In the genomic region with DNA sequence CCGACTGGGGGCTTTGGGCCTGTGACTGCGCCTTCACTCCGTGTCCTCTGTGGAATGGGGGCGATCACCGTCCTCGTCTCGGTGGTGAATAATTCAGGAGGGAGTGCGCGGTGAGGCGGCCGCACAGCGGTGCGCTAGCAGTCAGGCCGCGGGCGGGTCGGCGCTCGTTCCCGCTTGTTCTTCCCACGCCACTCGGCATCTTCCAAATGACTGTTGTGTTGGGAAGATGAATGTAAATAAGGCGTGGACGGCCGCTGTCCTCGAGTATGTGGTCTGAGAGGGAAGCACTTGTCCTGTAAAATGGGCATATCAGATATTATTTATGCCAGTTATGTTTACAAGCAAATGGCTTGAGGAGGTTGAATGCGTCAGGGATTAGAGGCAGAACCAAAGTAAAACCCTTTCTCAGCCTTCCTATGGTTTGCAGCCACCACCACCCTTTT, we compare ENCODE assay signal across 8 cellular contexts. TPM values are rescaled to one million over a fixed set of nuclear protein-coding genes. Genes with fewer than 3 reads are reported as not detected.
A peak's percentile ranks its signal among the peaks of the same experiment; 100 is the strongest.
DNase-seq lines count a peak whose midpoint lies in the region; ATAC-seq and TF ChIP-seq lines count a peak whose summit lies in the region.

No MANE protein-coding gene starts in this region.

- no CpG with 5 or more reads among the region's 27 CpGs for WGBS in trophoblast cell (ENCODE audit: extremely low coverage, insufficient coverage, insufficient read length)

- H2AFZ ChIP-seq in trophoblast cell (ENCODE audit: insufficient read depth, low read length, poor library complexity): peak overlapping the region; percentile 68

- H3K36me3 ChIP-seq in trophoblast cell (ENCODE audit: control insufficient read depth in 1 of 2, insufficient read depth in 2 of 2, low read length in 2 of 2): peaks cover 4 to 7% of the 10 kb centered on the region in 2 experiments

- H3K9me3 Mint-ChIP-seq in T-cell: no peaks in the 10 kb centered on the region

- peak overlapping the region; percentile 91 for H4K91ac ChIP-seq in trophoblast cell (ENCODE audit: low read depth, low read length)

- no peak for TF ChIP-seq CTCF in foreskin fibroblast (IDR thresholded peaks at IDR 0.05; ENCODE audit: low read depth, low read length)

- H3K36me3 Mint-ChIP-seq in T-cell: peaks cover 9% of the 10 kb centered on the region

- peak overlapping the region; percentile 37 for H2BK5ac ChIP-seq in trophoblast cell (ENCODE audit: low read depth, low read length, poor library complexity)

- H3K4me2 ChIP-seq in trophoblast cell (ENCODE audit: low read length): peak overlapping the region; percentile 78

- H3K27me3 ChIP-seq in trophoblast cell (ENCODE audit: insufficient read depth, low read length): no peaks in the 10 kb centered on the region

- H3K79me2 ChIP-seq in trophoblast cell (ENCODE audit: control insufficient read depth, insufficient read depth, low read length, poor library complexity): peaks cover 12% of the 10 kb centered on the region

- peak overlapping the region; percentile 88 for H3K18ac ChIP-seq in trophoblast cell (ENCODE audit: low read length)

- no peaks in the 10 kb centered on the region for H3K9me3 ChIP-seq in trophoblast cell (ENCODE audit: insufficient read depth, low read depth, low read length)

- H3K4me3 Mint-ChIP-seq in T-cell: peak overlapping the region; percentile 94 to 100 (median 96)

- peak overlapping the region; percentile 72 for H3K14ac ChIP-seq in trophoblast cell (ENCODE audit: low read length)

- H4K8ac ChIP-seq in trophoblast cell (ENCODE audit: low read depth, low read length): peak overlapping the region; percentile 99

- peak; percentile 31 for DNase-seq in activated gamma-delta T cell (lab: John Stamatoyannopoulos, UW)
- no peak for DNase-seq in activated gamma-delta T cell treated with Interleukin-2 at 50 U/mL for 16 hours
- DNase-seq in T-cell: no peak
- DNase-seq in foreskin fibroblast: no peak
- DNase-seq in trophoblast cell: no peak
- no peak for DNase-seq in NCI-H526 (lab: John Stamatoyannopoulos, UW)
- no peak for DNase-seq in activated CD4-positive, alpha-beta T cell treated with anti-CD3 and anti-CD28 coated beads, Interleukin-2, amount 50 U/mL, for 4 hours

- peak overlapping the region; percentile 92 to 99 for H3K27ac Mint-ChIP-seq in T-cell

- H2BK120ac ChIP-seq in trophoblast cell (ENCODE audit: insufficient read depth, low read length, poor library complexity): peak overlapping the region; percentile 78

- no peak overlapping the region for H2BK12ac ChIP-seq in trophoblast cell (ENCODE audit: low read length)

- H2AK5ac ChIP-seq in trophoblast cell (ENCODE audit: low read length): peak overlapping the region; percentile 49

- H3K27me3 Mint-ChIP-seq in T-cell: peaks cover 0 to 7% of the 10 kb centered on the region in 2 donors

- peak overlapping the region; percentile 85 for H3K4ac ChIP-seq in trophoblast cell (ENCODE audit: low read depth, low read length)

- ATAC-seq in HG02938 (IDR thresholded peaks at IDR 0.05; ENCODE audit: unreplicated experiment) (peak; percentile 35), T-cell (replicated peaks in 1 of 4) (peak; percentile 39 to 54 (median 49))

- H4K12ac ChIP-seq in trophoblast cell (ENCODE audit: low read depth, low read length): peak overlapping the region; percentile 91

- CTCF ChIA-PET in T-cell (lab: Charles Lee): interaction anchor here in 1 of 2 donors (0.7 to 1.0 kb wide), 3 partner anchors 16 to 629 kb away, joined by 3 to 7 read pairs (median 3); no protein-coding TSS in a partner anchor

- peaks cover 5 to 6% of the 10 kb centered on the region in 2 experiments for H3K4me1 ChIP-seq in trophoblast cell (ENCODE audit: control insufficient read depth in 1 of 2, insufficient read depth in 2 of 2, low read length in 2 of 2)

- H3K9ac ChIP-seq in trophoblast cell (ENCODE audit: low read length): peak overlapping the region; percentile 94

- no peak overlapping the region for H3K23ac ChIP-seq in trophoblast cell (ENCODE audit: low read length)

- H3K27ac ChIP-seq in trophoblast cell (ENCODE audit: low read depth, low read length): peak overlapping the region; percentile 62

- peak overlapping the region; percentile 68 to 98 for H3K4me3 ChIP-seq in foreskin fibroblast (ENCODE audit: low read depth in 1 of 2, low read length in 2 of 2)
- peak overlapping the region; percentile 80 for H3K4me3 ChIP-seq in trophoblast cell (ENCODE audit: low read depth, low read length)

- POLR2A ChIA-PET in T-cell (lab: Charles Lee): interaction anchor here (0.6 to 1.2 kb wide), 4 partner anchors 13 to 1072 kb away, joined by 3 to 5 read pairs (median 4); no protein-coding TSS in a partner anchor

- peaks cover 8% of the 10 kb centered on the region for H3K79me1 ChIP-seq in trophoblast cell (ENCODE audit: low read length)

- H3K4me1 Mint-ChIP-seq in T-cell: peaks cover 27 to 35% (median 35%) of the 10 kb centered on the region in 3 donors

RNA-seq across cellular contexts. Expression of a gene that starts 0.6 kb away (rescaled TPM):
- 10 to 100 TPM; 64.2 to 88.7 (median 77.6) TPM for total RNA-seq in T-cell
- 61.9 and 62.4 TPM in 2 replicates for polyA plus RNA-seq in trophoblast cell (2013)

RNA-seq across cellular contexts. Expression of a gene that starts 53.9 kb away (rescaled TPM):
- not detected for total RNA-seq in T-cell
- 0.01 TPM in 1 of 2 replicates, not detected in the other for polyA plus RNA-seq in trophoblast cell (2013)

RNA-seq across cellular contexts. Expression of a gene that starts 55.9 kb away (rescaled TPM):
- 10 to 100 TPM; 25.2 to 69.1 (median 56.3) TPM for total RNA-seq in T-cell
- 24.9 and 25.3 TPM in 2 replicates for polyA plus RNA-seq in trophoblast cell (2013)
